ENCODE assay signal across 22 cellular contexts in the genomic region with DNA sequence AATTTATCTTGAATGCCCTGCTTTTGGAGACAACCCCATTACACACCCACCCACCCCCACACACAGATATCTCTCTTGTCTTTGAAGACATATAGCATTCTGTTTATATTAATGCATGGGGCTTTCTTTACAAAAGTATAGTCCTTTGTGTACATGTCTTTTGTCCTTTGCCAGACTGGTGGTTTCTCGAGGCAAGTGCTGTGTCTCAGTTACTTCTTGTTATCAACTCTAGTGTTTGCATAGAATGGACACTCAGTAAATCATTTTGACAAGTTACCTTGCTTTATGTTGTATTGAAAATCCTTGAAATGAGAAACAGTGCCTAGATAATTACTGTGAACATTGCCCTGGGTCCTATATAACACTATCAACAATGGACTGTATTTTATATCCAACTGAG.
"Had no signal": no experiment of that assay in that cellular context is flagged by ENCODE, and none has a peak within 500 bp of the region (broad histone marks: within the 10 kb centered on the region; RNA-seq: fewer than 3 reads in every experiment).

No MANE protein-coding gene starts in this region.

- H3K9me3 Mint-ChIP-seq: activated naive CD4-positive, alpha-beta T cell treated with anti-CD3 and anti-CD28 coated beads for 36 hours; activated naive CD8-positive, alpha-beta T cell treated with anti-CD3 and anti-CD28 coated beads, Interleukin-2, amount 10 ng/mL, durations not matched to agents 7 days and 5 days; natural killer cell; stimulated activated naive CD8-positive, alpha-beta T cell treated with anti-CD3 and anti-CD28 coated beads, Interleukin-15, amount 100 ng/mL, for 72 hours had no signal

- ATAC-seq: gastroesophageal sphincter; heart left ventricle; left cardiac atrium; natural killer cell; psoas muscle; stimulated activated naive CD8-positive, alpha-beta T cell treated with anti-CD3 and anti-CD28 coated beads, Interleukin-15, amount 100 ng/mL, for 72 hours had no signal

- H3K36me3 Mint-ChIP-seq: natural killer cell had no signal

- H3K4me3 ChIP-seq: gastroesophageal sphincter, heart left ventricle, ovary, psoas muscle, right atrium auricular region, tibial artery had no signal

- H3K36me3 ChIP-seq: gastroesophageal sphincter, heart left ventricle, neutrophil, ovary, right atrium auricular region, tibial artery had no signal

- H3K4me1 ChIP-seq: gastroesophageal sphincter, psoas muscle, right atrium auricular region, tibial artery had no signal

- H3K27me3 ChIP-seq: gastroesophageal sphincter, heart left ventricle, neutrophil, ovary, right atrium auricular region, tibial artery had no signal

- H3K9me3 ChIP-seq: gastroesophageal sphincter, heart left ventricle, neutrophil, ovary, psoas muscle, right atrium auricular region, tibial artery had no signal

- H3K27ac ChIP-seq: epithelial cell of prostate, gastroesophageal sphincter, heart left ventricle, neutrophil, ovary, psoas muscle, right atrium auricular region, tibial artery had no signal

- FAIRE-seq: bronchial epithelial cell had no signal

- DNase-seq: activated CD4-positive, alpha-beta T cell treated with anti-CD3 and anti-CD28 coated beads for 4 hours; activated CD4-positive, alpha-beta T cell treated with anti-CD3 and anti-CD28 coated beads, Interleukin-2, amount 50 U/mL, for 48 hours; activated CD4-positive, CD25-positive, alpha-beta regulatory T cell; activated naive CD4-positive, alpha-beta T cell treated with anti-CD3 and anti-CD28 coated beads for 36 hours; activated naive CD8-positive, alpha-beta T cell treated with anti-CD3 and anti-CD28 coated beads, Interleukin-2, amount 10 ng/mL, durations not matched to agents 7 days and 5 days; activated T-cell treated with anti-CD3 and anti-CD28 coated beads, Interleukin-2, amount 50 U/mL, for 48 hours; amniotic stem cell; heart left ventricle; islet precursor cell; left cardiac atrium; midbrain; natural killer cell; ovary; psoas muscle; stimulated activated CD4-positive, alpha-beta T cell treated with anti-CD3 and anti-CD28 coated beads, Interleukin-1b, Interleukin-23, amount 100 ng/mL, for 48 hours; stimulated activated naive CD8-positive, alpha-beta T cell treated with anti-CD3 and anti-CD28 coated beads, Interleukin-15, amount 100 ng/mL, for 72 hours; tibial artery had no signal

- H3K27ac Mint-ChIP-seq: activated naive CD4-positive, alpha-beta T cell treated with anti-CD3 and anti-CD28 coated beads for 36 hours; activated naive CD8-positive, alpha-beta T cell treated with anti-CD3 and anti-CD28 coated beads, Interleukin-2, amount 10 ng/mL, durations not matched to agents 7 days and 5 days; natural killer cell had no signal

- H3K4me3 Mint-ChIP-seq: activated naive CD4-positive, alpha-beta T cell treated with anti-CD3 and anti-CD28 coated beads for 36 hours; activated naive CD8-positive, alpha-beta T cell treated with anti-CD3 and anti-CD28 coated beads, Interleukin-2, amount 10 ng/mL, durations not matched to agents 7 days and 5 days; natural killer cell; stimulated activated naive CD8-positive, alpha-beta T cell treated with anti-CD3 and anti-CD28 coated beads, Interleukin-15, amount 100 ng/mL, for 72 hours had no signal
